Comparison of ENCODE assay signal across 3 cellular contexts in the genomic region with DNA sequence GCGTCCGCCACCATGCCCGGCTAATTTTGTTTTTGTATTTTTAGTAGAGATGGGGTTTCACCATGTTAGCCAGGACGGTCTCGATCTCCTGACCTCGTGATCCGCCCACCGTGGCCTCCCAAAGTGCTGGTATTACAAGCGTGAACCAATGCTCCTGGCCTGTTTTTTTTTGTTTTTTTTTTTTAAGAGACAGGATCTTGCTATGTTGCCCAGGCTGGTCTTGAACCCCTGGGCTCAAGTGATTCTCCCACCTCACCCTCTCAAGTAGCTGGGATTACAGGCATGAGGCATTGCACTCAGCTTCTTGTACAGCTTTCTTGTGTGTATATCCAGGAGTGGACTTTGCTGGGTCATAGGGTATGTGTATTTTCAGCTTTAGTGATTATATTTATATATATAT.
TF ChIP-seq lines count a peak whose summit lies in the region.

No MANE protein-coding gene starts in this region.

TF ChIP-seq in HEK293, 187 proteins besides CTCF, POLR2A, EP300 and RAD21:
- TF ChIP-seq ZNF121 (tag by site-specific recombination; IDR thresholded peaks at IDR 0.05): peak; percentile 54; the same call in 1 of the 2 replicates

TF ChIP-seq in WTC11, 78 proteins besides CTCF, POLR2A, EP300 and RAD21:
- TF ChIP-seq ZNF121 (CRISPR knock-in tag; IDR thresholded peaks at IDR 0.05): peak; percentile 71

TF ChIP-seq in HepG2, 621 proteins besides CTCF, POLR2A, EP300 and RAD21:
- TF ChIP-seq ZNF121 (CRISPR knock-in tag; IDR thresholded peaks at IDR 0.05): 0 out of 2 replicates have a peak, but pooled peaks have one; percentile 13
TF ChIP-seq in HepG2: peak in this region for 1; not testable (repeated sequence) for 620.
